ENCODE assay signal across 16 cellular contexts in genomic region chr15:74367296-74367854, GRCh38. TPM values are rescaled to one million over a fixed set of nuclear protein-coding genes. Genes with fewer than 3 reads are reported as not detected.
A peak's percentile ranks its signal among the peaks of the same experiment; 100 is the strongest.
DNase-seq lines count a peak whose midpoint lies in the region; ATAC-seq and TF ChIP-seq lines count a peak whose summit lies in the region.
"Had no signal": no experiment of that assay in that cellular context is flagged by ENCODE, and none has a peak within 500 bp of the region (broad histone marks: within the 10 kb centered on the region; RNA-seq: fewer than 3 reads in every experiment).

Gene CYP11A1 (minus strand): TSS chr15:74367646. CDS start chr15:74367585, 61 bp downstream.

- H3K27ac Mint-ChIP-seq in CD14-positive monocyte (no peak within 1 kb of the TSS), chondrocyte (ENCODE audit: unreplicated experiment) (no peak within 1 kb of the TSS), neural progenitor cell (no peak within 1 kb of the TSS)

- no peaks in the 10 kb centered on the region for H3K36me3 ChIP-seq in H7 (replicated peaks; ENCODE audit: control insufficient read depth, insufficient read depth, low read length)
- no peaks in the 10 kb centered on the region for H3K36me3 ChIP-seq in neural progenitor cell
- no peaks in the 10 kb centered on the region for H3K36me3 ChIP-seq in left lung

- H3K4me1 Mint-ChIP-seq in CD14-positive monocyte: peaks cover 12% of the 10 kb centered on the region
- peaks cover 5% of the 10 kb centered on the region for H3K4me1 Mint-ChIP-seq in chondrocyte (ENCODE audit: low read depth)
- H3K4me1 Mint-ChIP-seq in neural progenitor cell: peaks cover 23% of the 10 kb centered on the region

- H3K4me2 ChIP-seq in neural progenitor cell: no peak within 1 kb of the TSS

- peak within 1 kb of the TSS; percentile 12 to 75 for H3K4me3 Mint-ChIP-seq in CD14-positive monocyte
- peak within 1 kb of the TSS; percentile 40 for H3K4me3 Mint-ChIP-seq in chondrocyte (ENCODE audit: unreplicated experiment)
- peak within 1 kb of the TSS; percentile 41 for H3K4me3 Mint-ChIP-seq in neural progenitor cell

- H3K27me3 Mint-ChIP-seq in CD14-positive monocyte (ENCODE audit: low read depth in 3 of 3): peaks cover 61 to 76% (median 64%) of the 10 kb centered on the region in 3 donors
- peaks cover 26% of the 10 kb centered on the region for H3K27me3 Mint-ChIP-seq in chondrocyte (ENCODE audit: low read depth)
- peaks cover 29% of the 10 kb centered on the region for H3K27me3 Mint-ChIP-seq in neural progenitor cell (ENCODE audit: insufficient read depth, low read depth)

- ATAC-seq in GM21786 (IDR thresholded peaks at IDR 0.05; ENCODE audit: unreplicated experiment) (no peak), left lung (no peak)
- ATAC-seq: Right ventricle myocardium inferior had no signal

- peaks cover 0 to 9% (median 0%) of the 10 kb centered on the region in 7 donors for H3K9me3 Mint-ChIP-seq in CD14-positive monocyte
- no peaks in the 10 kb centered on the region for H3K9me3 Mint-ChIP-seq in chondrocyte (ENCODE audit: low read depth)
- H3K9me3 Mint-ChIP-seq in neural progenitor cell: no peaks in the 10 kb centered on the region

- peaks cover 0 to 1% of the 10 kb centered on the region in 2 donors for H3K36me3 Mint-ChIP-seq in CD14-positive monocyte
- H3K36me3 Mint-ChIP-seq in chondrocyte (ENCODE audit: low read depth): no peaks in the 10 kb centered on the region
- H3K36me3 Mint-ChIP-seq in neural progenitor cell: no peaks in the 10 kb centered on the region

- H2AFZ ChIP-seq in neural progenitor cell (replicated peaks): no peak within 1 kb of the TSS

- H3K9ac ChIP-seq in neural progenitor cell: no peak within 1 kb of the TSS

- H3K9me3 ChIP-seq in neural progenitor cell (ENCODE audit: low read depth): no peaks in the 10 kb centered on the region
- H3K9me3 ChIP-seq in left lung: no peaks in the 10 kb centered on the region

- H3K4me3 ChIP-seq in H7 (ENCODE audit: insufficient read depth, low read depth, low read length): no peak within 1 kb of the TSS
- H3K4me3 ChIP-seq in neural progenitor cell: no peak within 1 kb of the TSS
- H3K4me3 ChIP-seq in left lung: no peak within 1 kb of the TSS

- H4K20me1 ChIP-seq in neural progenitor cell (ENCODE audit: low read depth): no peaks in the 10 kb centered on the region

- intact Hi-C loops in CD14-positive monocyte (cut with micrococcal nuclease): no loop called here
- intact Hi-C loops in left lung (cut with DNase I): no loop called here

- H3K79me2 ChIP-seq in neural progenitor cell (ENCODE audit: low read depth): no peaks in the 10 kb centered on the region

- peaks cover 15% of the 10 kb centered on the region for H3F3A ChIP-seq in neural progenitor cell (ENCODE audit: low read depth)

- H3K27ac ChIP-seq in neural progenitor cell: no peak within 1 kb of the TSS
- no peak within 1 kb of the TSS for H3K27ac ChIP-seq in left lung

- no peak for TF ChIP-seq CTCF in CD14-positive monocyte (IDR thresholded peaks at IDR 0.05)
- no peak for TF ChIP-seq CTCF in chondrocyte (IDR thresholded peaks at IDR 0.05)
- no peak for TF ChIP-seq CTCF in neural progenitor cell (IDR thresholded peaks at IDR 0.05)
- TF ChIP-seq CTCF in left lung (IDR thresholded peaks at IDR 0.05): no peak

- H3K4me1 ChIP-seq in neural progenitor cell (peaks cover 25% of the 10 kb centered on the region), left lung (peaks cover 0 to 14% of the 10 kb centered on the region in 2 donors)

- H3K27me3 ChIP-seq in H7 (ENCODE audit: control insufficient read depth, insufficient read depth, low read length) (peaks cover 4% of the 10 kb centered on the region; the same call in 1 of the 2 replicates), neural progenitor cell (peaks cover 70% of the 10 kb centered on the region), left lung (peaks cover 0 to 41% of the 10 kb centered on the region in 2 donors)

- DNase-seq in CD14-positive monocyte (ENCODE audit: low spot score) (peak; percentile 10), H7 (peak; percentile 28), chondrocyte (ENCODE audit: low spot score) (no peak), neural progenitor cell (ENCODE audit: low spot score) (no peak), T-helper 1 cell (no peak), left lung (no peak), activated gamma-delta T cell treated with Interleukin-2 at 50 U/mL for 16 hours (no peak)
- DNase-seq: DMS79 treated with DMSO at 0.1 percent for 48 hours; KG1; NCI-H146; NCI-H774; stimulated activated CD4-positive, alpha-beta T cell treated with anti-CD3 and anti-CD28 coated beads, Interleukin-2, amount 100 ng/mL, for 24 hours; T-helper 9 cell had no signal

RNA-seq across cellular contexts. Expression of gene CYP11A1, which starts in this region (rescaled TPM):
- not detected for polyA plus RNA-seq in CD14-positive monocyte
- 5.2 and 5.6 TPM in 2 replicates for total RNA-seq in H7 (2014; rRNA removed; shearing (Covaris generic))
- total RNA-seq in chondrocyte (0.32 to 0.54 TPM in 2 of 3 replicates, not detected in the other), neural progenitor cell (ENCODE audit: low replicate concordance) (0.99 and 1.1 TPM in 2 replicates), left lung (under 1 TPM; 0.34 to 0.64 TPM)
- total RNA-seq: dermis microvascular lymphatic vessel endothelial cell had no signal

Comparison
In these comparisons a context has a peak if more than half of its experiments do, and no peak if none do; other contexts are left out.
1. Peak in DNase-seq in CD14-positive monocyte; RNA of the gene not detected or under 1 TPM.